In the genomic region with DNA sequence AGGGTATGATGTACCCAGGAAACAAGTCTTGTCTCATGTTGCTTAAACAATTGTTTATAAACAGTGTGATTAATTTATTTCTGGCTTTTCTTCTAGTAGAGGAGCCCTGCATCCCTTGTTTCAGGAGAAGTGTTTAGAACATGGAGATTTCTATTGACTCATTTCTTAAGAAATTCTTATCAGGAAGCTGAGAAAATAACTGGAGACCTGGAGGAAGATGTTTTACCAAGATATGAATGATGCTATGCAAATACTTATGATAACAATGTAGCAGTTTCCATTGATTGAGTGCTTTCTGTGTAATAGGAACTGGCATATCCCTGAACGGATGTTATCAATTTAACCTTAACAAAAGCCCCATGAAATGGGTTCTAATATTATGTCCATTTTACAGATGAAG, we compare ENCODE assay signal across 32 cellular contexts.
"Had no signal": no experiment of that assay in that cellular context is flagged by ENCODE, and none has a peak within 500 bp of the region (broad histone marks: within the 10 kb centered on the region; RNA-seq: fewer than 3 reads in every experiment).

No MANE protein-coding gene starts in this region.

- H3K36me3 ChIP-seq: MG63 had no signal

- H3K4me3 ChIP-seq: MG63 had no signal

- H3K9me3 ChIP-seq: MG63 had no signal

- DNase-seq: Karpas-422, MG63, MM.1S, NCI-H1048, NCI-H1092, NCI-H1092 treated with DMSO at 0.1 percent for 48 hours, NCI-H1105, NCI-H1105 treated with DMSO at 0.1 percent for 48 hours, NCI-H1417, NCI-H1417 treated with DMSO at 0.1 percent for 48 hours, NCI-H1436, NCI-H1436 treated with DMSO at 0.1 percent for 48 hours, NCI-H146, NCI-H1694, NCI-H1694 treated with DMSO at 0.1 percent for 48 hours, NCI-H187, NCI-H187 treated with DMSO at 0.1 percent for 48 hours, NCI-H1930, NCI-H2029, NCI-H2029 treated with DMSO at 0.1 percent for 48 hours, NCI-H2081, NCI-H2081 treated with DMSO at 0.1 percent for 48 hours, NCI-H2107, NCI-H2171, NCI-H2171 treated with DMSO at 0.1 percent for 48 hours, NCI-H2227 treated with DMSO at 0.1 percent for 48 hours, NCI-H226, NCI-H345, NCI-H446, NCI-H446 treated with DMSO at 0.1 percent for 48 hours, NCI-H510A, NCI-H510A treated with DMSO at 0.1 percent for 48 hours had no signal
